ENCODE assay signal across 1 cellular context in the genomic region with DNA sequence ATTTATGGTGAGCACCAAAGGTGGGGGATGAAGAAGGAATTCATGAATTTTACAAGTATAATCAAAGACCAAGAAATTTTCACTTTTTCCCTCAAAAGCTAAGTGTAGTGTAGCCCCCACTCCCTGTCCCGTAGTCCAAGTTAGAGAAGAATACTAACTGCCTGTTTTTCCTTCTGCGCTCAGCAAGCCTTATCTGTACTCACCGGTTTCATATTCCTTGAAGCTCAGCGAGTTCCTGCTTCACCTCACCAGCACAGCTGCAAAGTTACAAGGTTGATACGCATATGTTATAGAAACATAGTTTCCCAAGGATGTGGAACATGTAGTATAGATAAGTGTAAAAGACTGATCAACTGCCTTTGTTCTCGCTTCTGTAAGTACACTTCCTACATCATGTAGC.
TF ChIP-seq lines count a peak whose summit lies in the region.

No MANE protein-coding gene starts in this region.

TF ChIP-seq in K562, 482 proteins besides CTCF, POLR2A, EP300 and RAD21 (continued from another document and continues in another):
- TF ChIP-seq, protein P1, sequence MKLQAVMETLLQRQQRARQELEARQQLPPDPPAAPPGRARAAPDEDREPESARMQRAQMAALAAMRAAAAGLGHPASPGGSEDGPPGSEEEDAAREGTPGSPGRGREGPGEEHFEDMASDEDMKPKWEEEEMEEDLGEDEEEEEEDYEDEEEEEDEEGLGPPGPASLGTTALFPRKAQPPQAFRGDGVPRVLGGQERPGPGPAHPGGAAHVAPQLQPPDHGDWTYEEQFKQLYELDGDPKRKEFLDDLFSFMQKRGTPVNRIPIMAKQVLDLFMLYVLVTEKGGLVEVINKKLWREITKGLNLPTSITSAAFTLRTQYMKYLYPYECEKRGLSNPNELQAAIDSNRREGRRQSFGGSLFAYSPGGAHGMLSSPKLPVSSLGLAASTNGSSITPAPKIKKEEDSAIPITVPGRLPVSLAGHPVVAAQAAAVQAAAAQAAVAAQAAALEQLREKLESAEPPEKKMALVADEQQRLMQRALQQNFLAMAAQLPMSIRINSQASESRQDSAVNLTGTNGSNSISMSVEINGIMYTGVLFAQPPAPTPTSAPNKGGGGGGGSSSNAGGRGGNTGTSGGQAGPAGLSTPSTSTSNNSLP (IDR thresholded peaks at IDR 0.05; ENCODE audit: borderline replicate concordance, low read depth, low read length), result peak; percentile 75; the same call in 1 of the 2 replicates
- TF ChIP-seq, protein P2, sequence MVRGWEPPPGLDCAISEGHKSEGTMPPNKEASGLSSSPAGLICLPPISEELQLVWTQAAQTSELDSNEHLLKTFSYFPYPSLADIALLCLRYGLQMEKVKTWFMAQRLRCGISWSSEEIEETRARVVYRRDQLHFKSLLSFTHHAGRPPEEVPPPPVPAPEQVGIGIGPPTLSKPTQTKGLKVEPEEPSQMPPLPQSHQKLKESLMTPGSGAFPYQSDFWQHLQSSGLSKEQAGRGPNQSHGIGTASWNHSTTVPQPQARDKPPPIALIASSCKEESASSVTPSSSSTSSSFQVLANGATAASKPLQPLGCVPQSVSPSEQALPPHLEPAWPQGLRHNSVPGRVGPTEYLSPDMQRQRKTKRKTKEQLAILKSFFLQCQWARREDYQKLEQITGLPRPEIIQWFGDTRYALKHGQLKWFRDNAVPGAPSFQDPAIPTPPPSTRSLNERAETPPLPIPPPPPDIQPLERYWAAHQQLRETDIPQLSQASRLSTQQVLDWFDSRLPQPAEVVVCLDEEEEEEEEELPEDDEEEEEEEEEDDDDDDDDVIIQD (CRISPR knock-in tag; IDR thresholded peaks at IDR 0.05), result no peak
- TF ChIP-seq ZNF766 (CRISPR knock-in tag; conservative IDR thresholded peaks at IDR 0.05), result no peak
- no peak for TF ChIP-seq ZNF347 (CRISPR knock-in tag; IDR thresholded peaks at IDR 0.05; ENCODE audit: low read depth)
- TF ChIP-seq TOE1 (IDR thresholded peaks at IDR 0.05; ENCODE audit: borderline replicate concordance), result no peak
- TF ChIP-seq TOE1 (CRISPR knock-in tag; IDR thresholded peaks at IDR 0.05; ENCODE audit: borderline replicate concordance, low read depth), result no peak
- 0 out of 2 replicates have a peak, but pooled peaks have one; percentile 11 for TF ChIP-seq CBX5 (IDR thresholded peaks at IDR 0.05; ENCODE audit: borderline replicate concordance, low read depth)
- no peak for TF ChIP-seq ZNF140 (CRISPR knock-in tag; IDR thresholded peaks at IDR 0.05)
- TF ChIP-seq MXI1 (IDR thresholded peaks at IDR 0.05; ENCODE audit: low read depth, low read length), result 0 out of 2 replicates have a peak, but pooled peaks have one; percentile 20
- no peak for TF ChIP-seq KDM2B (CRISPR knock-in tag; IDR thresholded peaks at IDR 0.05)
- TF ChIP-seq ZNF174 (CRISPR knock-in tag; IDR thresholded peaks at IDR 0.05), result no peak
- TF ChIP-seq HDAC3 (IDR thresholded peaks at IDR 0.05; ENCODE audit: borderline replicate concordance, partially characterized antibody), result peak; percentile 51
- TF ChIP-seq MYNN (IDR thresholded peaks at IDR 0.05), result no peak
- TF ChIP-seq MYNN (CRISPR knock-in tag; IDR thresholded peaks at IDR 0.05), result no peak
- TF ChIP-seq, protein P3, sequence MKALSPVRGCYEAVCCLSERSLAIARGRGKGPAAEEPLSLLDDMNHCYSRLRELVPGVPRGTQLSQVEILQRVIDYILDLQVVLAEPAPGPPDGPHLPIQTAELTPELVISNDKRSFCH (CRISPR knock-in tag; IDR thresholded peaks at IDR 0.05), result no peak
- TF ChIP-seq, protein P3 (tag; IDR thresholded peaks at IDR 0.05), result no peak
- TF ChIP-seq, protein P4, sequence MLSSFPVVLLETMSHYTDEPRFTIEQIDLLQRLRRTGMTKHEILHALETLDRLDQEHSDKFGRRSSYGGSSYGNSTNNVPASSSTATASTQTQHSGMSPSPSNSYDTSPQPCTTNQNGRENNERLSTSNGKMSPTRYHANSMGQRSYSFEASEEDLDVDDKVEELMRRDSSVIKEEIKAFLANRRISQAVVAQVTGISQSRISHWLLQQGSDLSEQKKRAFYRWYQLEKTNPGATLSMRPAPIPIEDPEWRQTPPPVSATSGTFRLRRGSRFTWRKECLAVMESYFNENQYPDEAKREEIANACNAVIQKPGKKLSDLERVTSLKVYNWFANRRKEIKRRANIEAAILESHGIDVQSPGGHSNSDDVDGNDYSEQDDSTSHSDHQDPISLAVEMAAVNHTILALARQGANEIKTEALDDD (IDR thresholded peaks at IDR 0.05), result peak; percentile 94
- TF ChIP-seq EP400 (IDR thresholded peaks at IDR 0.05), result peak; percentile 35; the same call in 1 of the 2 replicates
- TF ChIP-seq, protein P5, sequence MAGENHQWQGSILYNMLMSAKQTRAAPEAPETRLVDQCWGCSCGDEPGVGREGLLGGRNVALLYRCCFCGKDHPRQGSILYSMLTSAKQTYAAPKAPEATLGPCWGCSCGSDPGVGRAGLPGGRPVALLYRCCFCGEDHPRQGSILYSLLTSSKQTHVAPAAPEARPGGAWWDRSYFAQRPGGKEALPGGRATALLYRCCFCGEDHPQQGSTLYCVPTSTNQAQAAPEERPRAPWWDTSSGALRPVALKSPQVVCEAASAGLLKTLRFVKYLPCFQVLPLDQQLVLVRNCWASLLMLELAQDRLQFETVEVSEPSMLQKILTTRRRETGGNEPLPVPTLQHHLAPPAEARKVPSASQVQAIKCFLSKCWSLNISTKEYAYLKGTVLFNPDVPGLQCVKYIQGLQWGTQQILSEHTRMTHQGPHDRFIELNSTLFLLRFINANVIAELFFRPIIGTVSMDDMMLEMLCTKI (IDR thresholded peaks at IDR 0.05; ENCODE audit: partially characterized antibody), result no peak
- 0 out of 2 replicates have a peak, but pooled peaks have one; percentile 65 for TF ChIP-seq NFRKB (IDR thresholded peaks at IDR 0.05; ENCODE audit: low read depth)
- TF ChIP-seq DPF2 (IDR thresholded peaks at IDR 0.05), result peak; percentile 79
- peak; percentile 91 for TF ChIP-seq CBFA2T2 (conservative IDR thresholded peaks at IDR 0.05)
- peak; percentile 49; the same call in 1 of the 2 replicates for TF ChIP-seq FOXM1 (IDR thresholded peaks at IDR 0.05; ENCODE audit: low read depth)
- no peak for TF ChIP-seq FOXM1 (CRISPR knock-in tag; IDR thresholded peaks at IDR 0.05; ENCODE audit: low read depth)
- TF ChIP-seq, protein P6, sequence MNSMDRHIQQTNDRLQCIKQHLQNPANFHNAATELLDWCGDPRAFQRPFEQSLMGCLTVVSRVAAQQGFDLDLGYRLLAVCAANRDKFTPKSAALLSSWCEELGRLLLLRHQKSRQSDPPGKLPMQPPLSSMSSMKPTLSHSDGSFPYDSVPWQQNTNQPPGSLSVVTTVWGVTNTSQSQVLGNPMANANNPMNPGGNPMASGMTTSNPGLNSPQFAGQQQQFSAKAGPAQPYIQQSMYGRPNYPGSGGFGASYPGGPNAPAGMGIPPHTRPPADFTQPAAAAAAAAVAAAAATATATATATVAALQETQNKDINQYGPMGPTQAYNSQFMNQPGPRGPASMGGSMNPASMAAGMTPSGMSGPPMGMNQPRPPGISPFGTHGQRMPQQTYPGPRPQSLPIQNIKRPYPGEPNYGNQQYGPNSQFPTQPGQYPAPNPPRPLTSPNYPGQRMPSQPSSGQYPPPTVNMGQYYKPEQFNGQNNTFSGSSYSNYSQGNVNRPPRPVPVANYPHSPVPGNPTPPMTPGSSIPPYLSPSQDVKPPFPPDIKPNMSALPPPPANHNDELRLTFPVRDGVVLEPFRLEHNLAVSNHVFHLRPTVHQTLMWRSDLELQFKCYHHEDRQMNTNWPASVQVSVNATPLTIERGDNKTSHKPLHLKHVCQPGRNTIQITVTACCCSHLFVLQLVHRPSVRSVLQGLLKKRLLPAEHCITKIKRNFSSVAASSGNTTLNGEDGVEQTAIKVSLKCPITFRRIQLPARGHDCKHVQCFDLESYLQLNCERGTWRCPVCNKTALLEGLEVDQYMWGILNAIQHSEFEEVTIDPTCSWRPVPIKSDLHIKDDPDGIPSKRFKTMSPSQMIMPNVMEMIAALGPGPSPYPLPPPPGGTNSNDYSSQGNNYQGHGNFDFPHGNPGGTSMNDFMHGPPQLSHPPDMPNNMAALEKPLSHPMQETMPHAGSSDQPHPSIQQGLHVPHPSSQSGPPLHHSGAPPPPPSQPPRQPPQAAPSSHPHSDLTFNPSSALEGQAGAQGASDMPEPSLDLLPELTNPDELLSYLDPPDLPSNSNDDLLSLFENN (IDR thresholded peaks at IDR 0.05; ENCODE audit: low read depth in 2 of 2, low read length in 2 of 2), result peak in 1 of 2 experiments; percentile 42; a peak in 1 of 4 replicates
- TF ChIP-seq HDGF (IDR thresholded peaks at IDR 0.05), result no peak
- no peak for TF ChIP-seq ZNF584 (CRISPR knock-in tag; IDR thresholded peaks at IDR 0.05; ENCODE audit: low read depth)
- no peak for TF ChIP-seq NCOA2 (IDR thresholded peaks at IDR 0.05; ENCODE audit: partially characterized antibody in 2 of 2)
- TF ChIP-seq SIN3B (IDR thresholded peaks at IDR 0.05; ENCODE audit: low read depth), result no peak
- no peak for TF ChIP-seq RHOXF2B (CRISPR knock-in tag; conservative IDR thresholded peaks at IDR 0.05)
- no peak for TF ChIP-seq FOS (IDR thresholded peaks at IDR 0.05; ENCODE audit: extremely low read depth, insufficient read length)
- peak in 1 of 3 experiments; percentile 8 for TF ChIP-seq YY1 (IDR thresholded peaks at IDR 0.05; ENCODE audit: borderline replicate concordance in 1 of 3, control insufficient read depth in 1 of 3, extremely low read depth in 1 of 3, insufficient read depth in 3 of 3, insufficient read length in 1 of 3, insufficient replicate concordance in 2 of 3, low read depth in 1 of 3, low read length in 2 of 3)
- TF ChIP-seq RNF2 (IDR thresholded peaks at IDR 0.05), result peak; percentile 57; the same call in 1 of the 2 replicates
- no peak for TF ChIP-seq ZNF778 (CRISPR knock-in tag; IDR thresholded peaks at IDR 0.05)
- TF ChIP-seq ZKSCAN1 (IDR thresholded peaks at IDR 0.05; ENCODE audit: low read depth, low read length), result no peak
- no peak for TF ChIP-seq KLF6 (CRISPR knock-in tag; IDR thresholded peaks at IDR 0.05; ENCODE audit: borderline replicate concordance)
- 0 out of 2 replicates have a peak, but pooled peaks have one; percentile 39 for TF ChIP-seq HDAC2 (IDR thresholded peaks at IDR 0.05)
- no peak for TF ChIP-seq ILK (tag; IDR thresholded peaks at IDR 0.05; ENCODE audit: borderline replicate concordance, low read depth)
- peak; percentile 87 for TF ChIP-seq POLR2AphosphoS5 (IDR thresholded peaks at IDR 0.05; ENCODE audit: control insufficient read depth, insufficient read depth, low read depth, low read length)
- TF ChIP-seq, protein P7, sequence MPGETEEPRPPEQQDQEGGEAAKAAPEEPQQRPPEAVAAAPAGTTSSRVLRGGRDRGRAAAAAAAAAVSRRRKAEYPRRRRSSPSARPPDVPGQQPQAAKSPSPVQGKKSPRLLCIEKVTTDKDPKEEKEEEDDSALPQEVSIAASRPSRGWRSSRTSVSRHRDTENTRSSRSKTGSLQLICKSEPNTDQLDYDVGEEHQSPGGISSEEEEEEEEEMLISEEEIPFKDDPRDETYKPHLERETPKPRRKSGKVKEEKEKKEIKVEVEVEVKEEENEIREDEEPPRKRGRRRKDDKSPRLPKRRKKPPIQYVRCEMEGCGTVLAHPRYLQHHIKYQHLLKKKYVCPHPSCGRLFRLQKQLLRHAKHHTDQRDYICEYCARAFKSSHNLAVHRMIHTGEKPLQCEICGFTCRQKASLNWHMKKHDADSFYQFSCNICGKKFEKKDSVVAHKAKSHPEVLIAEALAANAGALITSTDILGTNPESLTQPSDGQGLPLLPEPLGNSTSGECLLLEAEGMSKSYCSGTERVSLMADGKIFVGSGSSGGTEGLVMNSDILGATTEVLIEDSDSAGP (CRISPR knock-in tag; IDR thresholded peaks at IDR 0.05), result no peak
- 0 out of 2 replicates have a peak, but pooled peaks have one; percentile 34 for TF ChIP-seq KAT7 (CRISPR knock-in tag; IDR thresholded peaks at IDR 0.05; ENCODE audit: borderline replicate concordance)
- TF ChIP-seq XRCC3 (IDR thresholded peaks at IDR 0.05), result no peak
- TF ChIP-seq, protein P8, sequence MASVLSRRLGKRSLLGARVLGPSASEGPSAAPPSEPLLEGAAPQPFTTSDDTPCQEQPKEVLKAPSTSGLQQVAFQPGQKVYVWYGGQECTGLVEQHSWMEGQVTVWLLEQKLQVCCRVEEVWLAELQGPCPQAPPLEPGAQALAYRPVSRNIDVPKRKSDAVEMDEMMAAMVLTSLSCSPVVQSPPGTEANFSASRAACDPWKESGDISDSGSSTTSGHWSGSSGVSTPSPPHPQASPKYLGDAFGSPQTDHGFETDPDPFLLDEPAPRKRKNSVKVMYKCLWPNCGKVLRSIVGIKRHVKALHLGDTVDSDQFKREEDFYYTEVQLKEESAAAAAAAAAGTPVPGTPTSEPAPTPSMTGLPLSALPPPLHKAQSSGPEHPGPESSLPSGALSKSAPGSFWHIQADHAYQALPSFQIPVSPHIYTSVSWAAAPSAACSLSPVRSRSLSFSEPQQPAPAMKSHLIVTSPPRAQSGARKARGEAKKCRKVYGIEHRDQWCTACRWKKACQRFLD (CRISPR knock-in tag; IDR thresholded peaks at IDR 0.05), result 0 out of 2 replicates have a peak, but pooled peaks have one; percentile 52
- peak; percentile 80 for TF ChIP-seq SMARCA4 (IDR thresholded peaks at IDR 0.05)
- TF ChIP-seq, protein P9, sequence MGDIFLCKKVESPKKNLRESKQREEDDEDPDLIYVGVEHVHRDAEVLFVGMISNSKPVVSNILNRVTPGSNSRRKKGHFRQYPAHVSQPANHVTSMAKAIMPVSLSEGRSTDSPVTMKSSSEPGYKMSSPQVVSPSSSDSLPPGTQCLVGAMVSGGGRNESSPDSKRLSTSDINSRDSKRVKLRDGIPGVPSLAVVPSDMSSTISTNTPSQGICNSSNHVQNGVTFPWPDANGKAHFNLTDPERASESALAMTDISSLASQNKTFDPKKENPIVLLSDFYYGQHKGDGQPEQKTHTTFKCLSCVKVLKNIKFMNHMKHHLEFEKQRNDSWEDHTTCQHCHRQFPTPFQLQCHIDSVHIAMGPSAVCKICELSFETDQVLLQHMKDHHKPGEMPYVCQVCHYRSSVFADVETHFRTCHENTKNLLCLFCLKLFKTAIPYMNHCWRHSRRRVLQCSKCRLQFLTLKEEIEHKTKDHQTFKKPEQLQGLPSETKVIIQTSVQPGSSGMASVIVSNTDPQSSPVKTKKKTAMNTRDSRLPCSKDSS (IDR thresholded peaks at IDR 0.05; ENCODE audit: low read depth, partially characterized antibody), result no peak
- TF ChIP-seq, protein P10, sequence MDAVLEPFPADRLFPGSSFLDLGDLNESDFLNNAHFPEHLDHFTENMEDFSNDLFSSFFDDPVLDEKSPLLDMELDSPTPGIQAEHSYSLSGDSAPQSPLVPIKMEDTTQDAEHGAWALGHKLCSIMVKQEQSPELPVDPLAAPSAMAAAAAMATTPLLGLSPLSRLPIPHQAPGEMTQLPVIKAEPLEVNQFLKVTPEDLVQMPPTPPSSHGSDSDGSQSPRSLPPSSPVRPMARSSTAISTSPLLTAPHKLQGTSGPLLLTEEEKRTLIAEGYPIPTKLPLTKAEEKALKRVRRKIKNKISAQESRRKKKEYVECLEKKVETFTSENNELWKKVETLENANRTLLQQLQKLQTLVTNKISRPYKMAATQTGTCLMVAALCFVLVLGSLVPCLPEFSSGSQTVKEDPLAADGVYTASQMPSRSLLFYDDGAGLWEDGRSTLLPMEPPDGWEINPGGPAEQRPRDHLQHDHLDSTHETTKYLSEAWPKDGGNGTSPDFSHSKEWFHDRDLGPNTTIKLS (IDR thresholded peaks at IDR 0.05; ENCODE audit: borderline replicate concordance, low read depth), result no peak
- peak; percentile 34 to 38; a peak in 3 of 4 replicates for TF ChIP-seq KDM1A (IDR thresholded peaks at IDR 0.05)
- no peak for TF ChIP-seq FOXK1 (CRISPR knock-in tag; IDR thresholded peaks at IDR 0.05; ENCODE audit: borderline replicate concordance)
- no peak for TF ChIP-seq CBX2 (IDR thresholded peaks at IDR 0.05; ENCODE audit: insufficient read depth, low read length, poor library complexity, severe bottlenecking)
- no peak for TF ChIP-seq POLR2G (IDR thresholded peaks at IDR 0.05; ENCODE audit: low read depth, low read length)
- TF ChIP-seq ZNF551 (CRISPR knock-in tag; IDR thresholded peaks at IDR 0.05), result no peak
- TF ChIP-seq TRIM24 (IDR thresholded peaks at IDR 0.05), result peak; percentile 73 to 80; a peak in 3 of 4 replicates
